ENCODE assay signal across 34 cellular contexts in genomic region chr9:14389622-14390021, GRCh38.
"Had no signal": no experiment of that assay in that cellular context is flagged by ENCODE, and none has a peak within 500 bp of the region (broad histone marks: within the 10 kb centered on the region; RNA-seq: fewer than 3 reads in every experiment).

No MANE protein-coding gene starts in this region.

- DNase-seq: activated CD4-positive, alpha-beta memory T cell treated with anti-CD3 and anti-CD28 coated beads, Interleukin-2, amount 10 ng/mL, durations not matched to agents 7 days and 5 days; activated CD4-positive, alpha-beta T cell treated with anti-CD3 and anti-CD28 coated beads for 1 hour; activated CD4-positive, alpha-beta T cell treated with anti-CD3 and anti-CD28 coated beads for 36 hours; activated CD4-positive, alpha-beta T cell treated with anti-CD3 and anti-CD28 coated beads for 48 hours; activated CD4-positive, alpha-beta T cell treated with anti-CD3 and anti-CD28 coated beads, Interleukin-2, amount 10 ng/mL, durations not matched to agents 7 days and 5 days; activated CD4-positive, alpha-beta T cell treated with anti-CD3 and anti-CD28 coated beads, Interleukin-2, amount 50 U/mL, for 48 hours; activated CD4-positive, CD25-positive, alpha-beta regulatory T cell; activated CD8-positive, alpha-beta memory T cell treated with anti-CD3 and anti-CD28 coated beads for 24 hours; activated CD8-positive, alpha-beta memory T cell treated with anti-CD3 and anti-CD28 coated beads, Interleukin-2, amount 10 ng/mL, durations not matched to agents 7 days and 5 days; activated CD8-positive, alpha-beta memory T cell treated with anti-CD3 and anti-CD28 coated beads, Interleukin-2, amount 50 U/mL, for 48 hours; activated CD8-positive, alpha-beta T cell treated with anti-CD3 and anti-CD28 coated beads, Interleukin-2, amount 10 ng/mL, durations not matched to agents 7 days and 5 days; activated effector memory CD4-positive, alpha-beta T cell treated with Interleukin-2 at 50 U/mL for 16 hours; activated gamma-delta T cell; activated naive CD4-positive, alpha-beta T cell treated with anti-CD3 and anti-CD28 coated beads, Interleukin-2, amount 10 ng/mL, durations not matched to agents 7 days and 5 days; activated naive CD4-positive, alpha-beta T cell treated with Interleukin-2 at 50 U/mL for 16 hours; activated naive CD8-positive, alpha-beta T cell treated with anti-CD3 and anti-CD28 coated beads, Interleukin-2, amount 10 ng/mL, durations not matched to agents 7 days and 5 days; activated naive CD8-positive, alpha-beta T cell treated with anti-CD3 and anti-CD28 coated beads, Interleukin-2, amount 50 U/mL, for 24 hours; activated T-cell treated with anti-CD3 and anti-CD28 coated beads, Interleukin-2, amount 50 U/mL, for 24 hours; activated T-cell treated with anti-CD3 and anti-CD28 coated beads, Interleukin-2, amount 50 U/mL, for 48 hours; adrenal gland; amniotic stem cell; aorta; body of pancreas; brain microvascular endothelial cell; central memory CD4-positive, alpha-beta T cell; T-helper 1 cell; T-helper 2 cell; T-helper 9 cell had no signal

- H3K4me3 ChIP-seq: adrenal gland, body of pancreas, breast epithelium had no signal

- FAIRE-seq: astrocyte, TTC549 had no signal

- H3K27me3 ChIP-seq: adrenal gland, body of pancreas, brain microvascular endothelial cell, breast epithelium had no signal

- H3K4me1 ChIP-seq: adrenal gland, body of pancreas, breast epithelium had no signal

- H3K36me3 ChIP-seq: adrenal gland, brain microvascular endothelial cell, breast epithelium had no signal

- H3K27ac ChIP-seq: adrenal gland, body of pancreas, brain microvascular endothelial cell, breast epithelium, VCaP had no signal

- ATAC-seq: activated CD4-positive, alpha-beta T cell treated with anti-CD3 and anti-CD28 coated beads for 36 hours; activated CD4-positive, CD25-positive, alpha-beta regulatory T cell treated with anti-CD3 and anti-CD28 coated beads, Interleukin-2, amount 50 U/mL, for 24 hours; activated CD8-positive, alpha-beta memory T cell treated with anti-CD3 and anti-CD28 coated beads, Interleukin-2, amount 10 ng/mL, durations not matched to agents 7 days and 5 days; activated CD8-positive, alpha-beta T cell treated with anti-CD3 and anti-CD28 coated beads, Interleukin-2, amount 10 ng/mL, durations not matched to agents 7 days and 5 days; activated naive CD8-positive, alpha-beta T cell treated with anti-CD3 and anti-CD28 coated beads, Interleukin-2, amount 50 U/mL, for 24 hours; body of pancreas; WTC11 had no signal

- H3K9me3 ChIP-seq: adrenal gland had no signal
